ENCODE assay signal across 19 cellular contexts in genomic region chr12:75545636-75546035, GRCh38.
"Had no signal": no experiment of that assay in that cellular context is flagged by ENCODE, and none has a peak within 500 bp of the region (broad histone marks: within the 10 kb centered on the region; RNA-seq: fewer than 3 reads in every experiment).

No MANE protein-coding gene starts in this region.

- H3K4me3 ChIP-seq: esophagus muscularis mucosa, gastrocnemius medialis, heart right ventricle, prostate gland, right lobe of liver, testis, tibial nerve, upper lobe of right lung, vagina had no signal

- H3K9ac ChIP-seq: parathyroid adenoma had no signal

- H3K36me3 ChIP-seq: esophagus muscularis mucosa, gastrocnemius medialis, heart right ventricle, prostate gland, right lobe of liver, tibial nerve, upper lobe of right lung, vagina had no signal

- H3K27ac ChIP-seq: epithelial cell of prostate, esophagus muscularis mucosa, gastrocnemius medialis, heart right ventricle, parathyroid adenoma, prostate gland, right lobe of liver, testis, tibial nerve, upper lobe of right lung, vagina had no signal

- H3K79me2 ChIP-seq: parathyroid adenoma had no signal

- H3K27me3 ChIP-seq: esophagus muscularis mucosa, gastrocnemius medialis, heart right ventricle, right lobe of liver, testis, tibial nerve, upper lobe of right lung, vagina had no signal

- H3K4me1 ChIP-seq: parathyroid adenoma, prostate gland, right lobe of liver, testis, tibial nerve had no signal

- ATAC-seq: effector memory CD8-positive, alpha-beta T cell; gastrocnemius medialis; heart right ventricle; natural killer cell; right lobe of liver; stimulated activated naive B cell treated with anti-CD40 and anti-IgM and Interleukin-4, amounts not matched to agents 10 μg/mL and 1 μg/mL and 100 μg/mL, for 72 hours; stimulated activated naive CD8-positive, alpha-beta T cell treated with anti-CD3 and anti-CD28 coated beads, Interleukin-15, amount 100 ng/mL, for 72 hours; upper lobe of right lung had no signal

- H2AFZ ChIP-seq: parathyroid adenoma had no signal

- H3K9me3 ChIP-seq: esophagus muscularis mucosa, gastrocnemius medialis, heart right ventricle, prostate gland, right lobe of liver, testis, tibial nerve, upper lobe of right lung, vagina had no signal

- DNase-seq: effector memory CD8-positive, alpha-beta T cell; gastrocnemius medialis; heart right ventricle; hypothalamus; kidney glomerular epithelial cell; natural killer cell; right lobe of liver; stimulated activated CD4-positive, alpha-beta T cell treated with anti-CD3 and anti-CD28 coated beads, Interleukin-2, amount 100 ng/mL, for 24 hours; stimulated activated CD4-positive, alpha-beta T cell treated with anti-CD3 and anti-CD28 coated beads, Interleukin-4, amount 100 ng/mL, for 4 hours; stimulated activated naive B cell treated with anti-CD40 and anti-IgM and Interleukin-4, amounts not matched to agents 10 μg/mL and 1 μg/mL and 100 μg/mL, for 72 hours; stimulated activated naive CD8-positive, alpha-beta T cell treated with anti-CD3 and anti-CD28 coated beads, Interleukin-15, amount 100 ng/mL, for 72 hours; testis; upper lobe of right lung had no signal
